ENCODE assay signal across 1 cellular context in genomic region chr19:41998246-41999020, GRCh38.
TF ChIP-seq lines count a peak whose summit lies in the region.

No MANE protein-coding gene starts in this region.

TF ChIP-seq in H1, 55 proteins besides CTCF, POLR2A, EP300 and RAD21 (continued from another document):
- TF ChIP-seq CHD1 (IDR thresholded peaks at IDR 0.05; ENCODE audit: low read depth, low read length) (no peak), TCF12 (IDR thresholded peaks at IDR 0.05; ENCODE audit: low read depth, low read length) (no peak), SP2 (IDR thresholded peaks at IDR 0.05; ENCODE audit: low read length) (no peak)
